In the genomic region with DNA sequence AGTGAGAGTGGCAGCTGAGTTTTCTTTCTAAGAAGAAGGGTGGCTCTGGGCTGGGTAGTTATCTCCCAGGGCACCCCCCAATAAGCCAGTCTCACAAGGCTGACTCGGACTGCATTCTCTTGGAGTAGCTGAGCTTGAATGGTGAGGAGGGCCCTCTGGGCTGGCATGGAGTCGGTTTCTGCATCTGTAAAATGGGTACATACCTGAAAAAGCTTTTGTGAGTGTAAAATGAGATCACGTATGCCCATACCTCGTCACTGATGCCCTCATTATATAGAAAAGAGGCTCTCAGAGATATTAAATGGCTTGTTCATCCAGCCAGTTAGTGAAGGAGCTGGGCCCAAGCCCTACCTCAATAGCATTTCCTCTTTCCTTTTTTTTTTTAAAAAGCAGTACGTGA, we compare ENCODE assay signal across 21 cellular contexts.
"Had no signal": no experiment of that assay in that cellular context is flagged by ENCODE, and none has a peak within 500 bp of the region (broad histone marks: within the 10 kb centered on the region; RNA-seq: fewer than 3 reads in every experiment).

No MANE protein-coding gene starts in this region.

- DNase-seq: cortex of kidney; dorsolateral prefrontal cortex; effector CD4-positive, alpha-beta T cell; hypothalamus; mucosa of descending colon; naive B cell; spleen; stimulated activated CD4-positive, alpha-beta T cell treated with anti-CD3 and anti-CD28 coated beads, Interleukin-4, amount 100 ng/mL, for 4 hours; stimulated activated naive CD8-positive, alpha-beta T cell treated with anti-CD3 and anti-CD28 coated beads, Interleukin-15, Interleukin-2, amounts not matched to agents 100 U/mL and 50 U/mL, for 24 hours; uterus had no signal

- ATAC-seq: mucosa of descending colon; natural killer cell treated with Interleukin-12 subunit alpha and Interleukin-12 subunit beta and Interleukin-15 and Interleukin-18, amount 100 ng/mL, for 72 hours; stimulated activated memory B cell treated with anti-CD40 and anti-IgM and Interleukin-4, amounts not matched to agents 10 μg/mL and 1 μg/mL and 100 μg/mL, for 72 hours; stimulated activated naive CD8-positive, alpha-beta T cell treated with anti-CD3 and anti-CD28 coated beads, Interleukin-15, Interleukin-2, amounts not matched to agents 100 U/mL and 50 U/mL, for 24 hours had no signal

- H3K4me1 Mint-ChIP-seq: stimulated activated memory B cell treated with anti-CD40 and anti-IgM and Interleukin-4, amounts not matched to agents 10 μg/mL and 1 μg/mL and 100 μg/mL, for 72 hours had no signal

- H3K27ac ChIP-seq: prostate gland, sigmoid colon had no signal

- H3K36me3 Mint-ChIP-seq: memory B cell; naive B cell; natural killer cell treated with Interleukin-12 subunit alpha and Interleukin-12 subunit beta and Interleukin-15 and Interleukin-18, amount 100 ng/mL, for 72 hours; stimulated activated memory B cell treated with anti-CD40 and anti-IgM and Interleukin-4, amounts not matched to agents 10 μg/mL and 1 μg/mL and 100 μg/mL, for 72 hours had no signal

- H3K36me3 ChIP-seq: prostate gland, right atrium auricular region, sigmoid colon, spleen, thoracic aorta, tibial nerve, upper lobe of right lung, uterus had no signal

- H3K9me3 Mint-ChIP-seq: memory B cell; naive B cell; natural killer cell treated with Interleukin-12 subunit alpha and Interleukin-12 subunit beta and Interleukin-15 and Interleukin-18, amount 100 ng/mL, for 72 hours; neural crest cell; stimulated activated memory B cell treated with anti-CD40 and anti-IgM and Interleukin-4, amounts not matched to agents 10 μg/mL and 1 μg/mL and 100 μg/mL, for 72 hours had no signal

- H3K4me3 ChIP-seq: dorsolateral prefrontal cortex, lung, mucosa of descending colon, prostate gland, right atrium auricular region, sigmoid colon, spleen, thoracic aorta, tibial nerve, upper lobe of right lung, uterus had no signal

- H3K27ac Mint-ChIP-seq: memory B cell; natural killer cell treated with Interleukin-12 subunit alpha and Interleukin-12 subunit beta and Interleukin-15 and Interleukin-18, amount 100 ng/mL, for 72 hours; stimulated activated memory B cell treated with anti-CD40 and anti-IgM and Interleukin-4, amounts not matched to agents 10 μg/mL and 1 μg/mL and 100 μg/mL, for 72 hours had no signal

- H3K4me3 Mint-ChIP-seq: memory B cell; natural killer cell treated with Interleukin-12 subunit alpha and Interleukin-12 subunit beta and Interleukin-15 and Interleukin-18, amount 100 ng/mL, for 72 hours; neural crest cell; stimulated activated memory B cell treated with anti-CD40 and anti-IgM and Interleukin-4, amounts not matched to agents 10 μg/mL and 1 μg/mL and 100 μg/mL, for 72 hours had no signal

- H3K4me1 ChIP-seq: prostate gland had no signal

- H3K27me3 ChIP-seq: dorsolateral prefrontal cortex, right atrium auricular region, sigmoid colon, spleen, tibial nerve, upper lobe of right lung, uterus had no signal

- H3K9me3 ChIP-seq: mucosa of descending colon, prostate gland, right atrium auricular region, sigmoid colon, spleen, thoracic aorta, tibial nerve, upper lobe of right lung, uterus had no signal
